Comparison of ENCODE assay signal across 17 cellular contexts in the genomic region with DNA sequence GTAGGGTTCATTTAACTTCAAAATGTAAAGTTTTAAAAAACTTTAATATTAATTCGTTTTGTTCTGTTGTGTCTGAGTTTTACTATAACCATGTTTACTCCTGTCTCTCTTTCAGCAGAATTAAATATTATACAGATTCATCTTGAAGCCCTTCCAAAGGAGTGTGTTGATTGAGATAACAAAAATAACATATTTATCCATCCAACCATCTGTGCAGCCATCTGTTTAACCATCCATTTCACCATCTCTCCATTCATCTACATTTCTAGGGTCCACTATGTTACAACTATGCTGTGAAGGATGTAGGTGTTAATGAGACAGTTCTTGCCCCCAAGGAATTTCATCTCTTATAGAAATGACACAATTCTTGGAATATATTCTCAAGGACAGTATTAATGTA.
DNase-seq lines count a peak whose midpoint lies in the region; ATAC-seq and TF ChIP-seq lines count a peak whose summit lies in the region.
"Had no signal": no experiment of that assay in that cellular context is flagged by ENCODE, and none has a peak within 500 bp of the region (broad histone marks: within the 10 kb centered on the region; RNA-seq: fewer than 3 reads in every experiment).

No MANE protein-coding gene starts in this region.

- no peak for TF ChIP-seq CTCF in VCaP (conservative IDR thresholded peaks at IDR 0.05)

- peak; percentile 47 for DNase-seq in NCI-H82 (lab: John Stamatoyannopoulos, UW)
- DNase-seq in NCI-H82 treated with DMSO at 0.1 percent for 48 hours (lab: John Stamatoyannopoulos, UW; ENCODE audit: unreplicated experiment), result no peak
- peak; percentile 57 to 76 for DNase-seq in NCI-H446 (lab: John Stamatoyannopoulos, UW)
- no peak for DNase-seq in SHP77 treated with DMSO at 0.1 percent for 48 hours (lab: John Stamatoyannopoulos, UW)
- no peak for DNase-seq in NCI-H187 (lab: John Stamatoyannopoulos, UW)
- DNase-seq: AML-193; Caco-2; CD8-positive, alpha-beta memory T cell; DMS79; HCEC 1CT; HFFc6 had no signal

- H3K27ac ChIP-seq in VCaP, result peak overlapping the region; percentile 5; the same call in 1 of the 2 replicates
- H3K27ac ChIP-seq: 22Rv1, BLaER1, HL-60 had no signal

- no peak for ATAC-seq in SK-N-SH treated with all-trans-retinoic acid at 6 μM for 48 hours
- ATAC-seq in HG02571 (IDR thresholded peaks at IDR 0.05; ENCODE audit: unreplicated experiment), result no peak

TF ChIP-seq in SK-N-SH treated with all-trans-retinoic acid at 6 μM for 48 hours, 23 proteins besides CTCF, POLR2A, EP300 and RAD21:
- no peak for TF ChIP-seq ISL1 (CRISPR knock-in tag; IDR thresholded peaks at IDR 0.05)
- TF ChIP-seq SNAI2 (CRISPR knock-in tag; IDR thresholded peaks at IDR 0.05), result no peak
- TF ChIP-seq ZFP30 (CRISPR knock-in tag; IDR thresholded peaks at IDR 0.05), result no peak
- TF ChIP-seq GLIS3 (CRISPR knock-in tag; IDR thresholded peaks at IDR 0.05), result no peak
- TF ChIP-seq CSDC2 (CRISPR knock-in tag; IDR thresholded peaks at IDR 0.05), result no peak
- no peak for TF ChIP-seq ARNTL (CRISPR knock-in tag; IDR thresholded peaks at IDR 0.05; ENCODE audit: borderline replicate concordance, low read depth)
- TF ChIP-seq ZNF70 (CRISPR knock-in tag; IDR thresholded peaks at IDR 0.05), result no peak
- TF ChIP-seq PPARA (CRISPR knock-in tag; IDR thresholded peaks at IDR 0.05; ENCODE audit: borderline replicate concordance), result no peak

Comparison
In these comparisons a context has a peak if more than half of its experiments do, and no peak if none do; other contexts are left out.
1. DNase-seq: peak in NCI-H82 (single experiment) and NCI-H446 (2 of 2); none in NCI-H82 treated with DMSO at 0.1 percent for 48 hours (single experiment), SHP77 treated with DMSO at 0.1 percent for 48 hours (single experiment) and NCI-H187 (0 of 2).